Comparison of ENCODE assay signal across 21 cellular contexts in genomic region chr1:88612783-88613182, GRCh38.
DNase-seq lines count a peak whose midpoint lies in the region; ATAC-seq and TF ChIP-seq lines count a peak whose summit lies in the region.
"Had no signal": no experiment of that assay in that cellular context is flagged by ENCODE, and none has a peak within 500 bp of the region (broad histone marks: within the 10 kb centered on the region; RNA-seq: fewer than 3 reads in every experiment).

No MANE protein-coding gene starts in this region.

- ATAC-seq in left colon (peak; percentile 98), GM19467 (IDR thresholded peaks at IDR 0.05; ENCODE audit: unreplicated experiment) (no peak)
- ATAC-seq: Panc1 had no signal

- peak; percentile 100 for DNase-seq in DMS53 treated with DMSO at 0.1 percent for 48 hours (lab: John Stamatoyannopoulos, UW; ENCODE audit: unreplicated experiment)
- peak; percentile 13 for DNase-seq in HT1080 (ENCODE audit: low read depth)
- DNase-seq in SHP77 (lab: John Stamatoyannopoulos, UW) = peak; percentile 85 to 86
- DNase-seq in left colon = peak; percentile 55 to 87
- DNase-seq in thyroid gland = no peak
- no peak for DNase-seq in right atrium auricular region (ENCODE audit: low spot score)
- no peak for DNase-seq in NAMALWA (ENCODE audit: low spot score)
- DNase-seq: activated B cell treated with CpG ODN at 0.5 μM for 24 hours; activated CD8-positive, alpha-beta memory T cell treated with anti-CD3 and anti-CD28 coated beads for 24 hours; AML-193; H9; NCI-H1105; NCI-H446; ovary; stimulated activated CD4-positive, alpha-beta T cell treated with anti-CD3 and anti-CD28 coated beads, Interleukin-4, amount 100 ng/mL, for 24 hours; stimulated activated CD8-positive, alpha-beta memory T cell treated with anti-CD3 and anti-CD28 coated beads, Interleukin-4, amount 100 ng/mL, for 48 hours; T-helper 1 cell had no signal

- no peaks in the 10 kb centered on the region for H3K4me1 ChIP-seq in thyroid gland
- H3K4me1 ChIP-seq in right atrium auricular region = no peaks in the 10 kb centered on the region
- H3K4me1 ChIP-seq: suprapubic skin had no signal

- no peaks in the 10 kb centered on the region for H3K9me3 ChIP-seq in thyroid gland
- H3K9me3 ChIP-seq in right atrium auricular region = peaks cover 0 to under 1% of the 10 kb centered on the region in 2 donors
- H3K9me3 ChIP-seq: ovary, suprapubic skin had no signal

- no peak for TF ChIP-seq POLR2A in thyroid gland (IDR thresholded peaks at IDR 0.05)

- TF ChIP-seq CTCF in thyroid gland (IDR thresholded peaks at IDR 0.05) = no peak
- TF ChIP-seq CTCF in right atrium auricular region (IDR thresholded peaks at IDR 0.05) = no peak

- WGBS in thyroid gland, 2 donors = 44 to 48% methylated on average over 6 of the region's 6 CpGs

- H3K4me3 ChIP-seq in thyroid gland (replicated peaks in 1 of 3) (no peak overlapping the region), right atrium auricular region (no peak overlapping the region)
- H3K4me3 ChIP-seq: cardiac muscle cell, ovary, suprapubic skin had no signal

- H3K27me3 ChIP-seq in thyroid gland (no peaks in the 10 kb centered on the region), right atrium auricular region (no peaks in the 10 kb centered on the region)
- H3K27me3 ChIP-seq: cardiac muscle cell, ovary, suprapubic skin had no signal

- intact Hi-C loops in left colon (cut with DNase I, micrococcal nuclease) = no loop called here
- intact Hi-C loops in thyroid gland (cut with DNase I) = no loop called here

- H3K27ac ChIP-seq in thyroid gland = no peak overlapping the region
- H3K27ac ChIP-seq in right atrium auricular region = no peak overlapping the region
- H3K27ac ChIP-seq: cardiac muscle cell, ovary, suprapubic skin had no signal

- no peaks in the 10 kb centered on the region for H3K36me3 ChIP-seq in thyroid gland
- H3K36me3 ChIP-seq in right atrium auricular region = no peaks in the 10 kb centered on the region
- H3K36me3 ChIP-seq: cardiac muscle cell, ovary, suprapubic skin had no signal

Comparison
In these comparisons a context has a peak if more than half of its experiments do, and no peak if none do; other contexts are left out.
1. DNase-seq: peak in DMS53 treated with DMSO at 0.1 percent for 48 hours (single experiment), HT1080 (single experiment), SHP77 (2 of 2) and left colon (2 of 2); none in thyroid gland (0 of 2), right atrium auricular region (single experiment) and NAMALWA (single experiment).